In genomic region chr4:52572936-52573485, GRCh38 we compare ENCODE assay signal across 19 cellular contexts.
A peak's percentile ranks its signal among the peaks of the same experiment; 100 is the strongest.
DNase-seq lines count a peak whose midpoint lies in the region; ATAC-seq, FAIRE-seq and TF ChIP-seq lines count a peak whose summit lies in the region.
"Had no signal": no experiment of that assay in that cellular context is flagged by ENCODE, and none has a peak within 500 bp of the region (broad histone marks: within the 10 kb centered on the region; RNA-seq: fewer than 3 reads in every experiment).

No MANE protein-coding gene starts in this region.

- peak; percentile 96 for FAIRE-seq in astrocyte (lab: Jason Lieb, UNC)
- FAIRE-seq: TTC549 had no signal

- peaks cover 4% of the 10 kb centered on the region for H3K9me3 Mint-ChIP-seq in astrocyte (ENCODE audit: unreplicated experiment)

- TF ChIP-seq CTCF in AG04450 (IDR thresholded peaks at IDR 0.05; ENCODE audit: low read depth, low read length) (no peak), astrocyte (IDR thresholded peaks at IDR 0.05; ENCODE audit: insufficient read depth, low read depth, low read length) (no peak), fibroblast of the aortic adventitia (IDR thresholded peaks at IDR 0.05; ENCODE audit: insufficient read depth, low read length) (no peak)

- no peak overlapping the region for H2AFZ ChIP-seq in astrocyte (ENCODE audit: low read depth, low read length)

- H3K9me3 ChIP-seq in AG04450 (ENCODE audit: control insufficient read depth, insufficient read depth, low read length), result peaks cover 4% of the 10 kb centered on the region; the same call in 1 of the 2 replicates
- H3K9me3 ChIP-seq in astrocyte (ENCODE audit: insufficient read depth, low read depth, low read length), result no peaks in the 10 kb centered on the region
- H3K9me3 ChIP-seq: gastroesophageal sphincter, sigmoid colon, tibial artery had no signal

- H3K27me3 Mint-ChIP-seq in astrocyte (ENCODE audit: low read depth, unreplicated experiment), result no peaks in the 10 kb centered on the region

- H3K4me3 Mint-ChIP-seq in astrocyte (ENCODE audit: unreplicated experiment), result no peak overlapping the region

- H3K4me1 Mint-ChIP-seq in astrocyte (ENCODE audit: low read depth, unreplicated experiment), result peaks cover 32% of the 10 kb centered on the region

- POLR2A ChIA-PET in AG04450 (lab: Yijun Ruan, JAX), result interaction anchor here (1.2 to 2.0 kb wide), 3 partner anchors 85 to 252 kb away, joined by 4 to 7 read pairs (median 6); no protein-coding TSS in a partner anchor

- peak overlapping the region; percentile 83 for H3K27ac ChIP-seq in AG04450 (ENCODE audit: low read depth, low read length)
- H3K27ac ChIP-seq in astrocyte (ENCODE audit: low read depth, low read length), result peak overlapping the region; percentile 21
- H3K27ac ChIP-seq: gastroesophageal sphincter, sigmoid colon, tibial artery had no signal

- H3K36me3 ChIP-seq in astrocyte (ENCODE audit: insufficient read depth, low read length), result no peaks in the 10 kb centered on the region
- H3K36me3 ChIP-seq: gastroesophageal sphincter, sigmoid colon, tibial artery had no signal

- H3K9ac ChIP-seq in astrocyte (ENCODE audit: low read length), result no peak overlapping the region

- H3K27me3 ChIP-seq in AG04450 (ENCODE audit: control insufficient read depth, insufficient read depth, low read length) (no peaks in the 10 kb centered on the region), astrocyte (ENCODE audit: insufficient read depth, low read length) (no peaks in the 10 kb centered on the region)
- H3K27me3 ChIP-seq: gastroesophageal sphincter, sigmoid colon, tibial artery had no signal

- H3K79me2 ChIP-seq in astrocyte (ENCODE audit: insufficient read depth, low read length), result no peaks in the 10 kb centered on the region

- no peak overlapping the region for H3K4me3 ChIP-seq in AG04450 (ENCODE audit: low read depth, low read length)
- no peak overlapping the region for H3K4me3 ChIP-seq in astrocyte (ENCODE audit: insufficient read depth, low read depth, low read length)
- H3K4me3 ChIP-seq in fibroblast of the aortic adventitia (ENCODE audit: low read depth, low read length), result no peak overlapping the region
- H3K4me3 ChIP-seq: gastroesophageal sphincter, sigmoid colon, tibial artery had no signal

- H3K36me3 Mint-ChIP-seq in astrocyte (ENCODE audit: low read depth, unreplicated experiment), result peaks cover 3% of the 10 kb centered on the region

- no peaks in the 10 kb centered on the region for H4K20me1 ChIP-seq in astrocyte (ENCODE audit: insufficient read depth, low read length)

- no peak for ATAC-seq in GM21423 (IDR thresholded peaks at IDR 0.05; ENCODE audit: unreplicated experiment)
- ATAC-seq: gastroesophageal sphincter had no signal

- CTCF ChIA-PET in AG04450 (lab: Charles Lee), result interaction anchor here (1.3 kb wide), 1 partner anchor 27 kb away, joined by 3 read pairs; no protein-coding TSS in a partner anchor

- peaks cover 11% of the 10 kb centered on the region for H3K4me1 ChIP-seq in astrocyte (ENCODE audit: insufficient read depth, low read length)
- H3K4me1 ChIP-seq: tibial artery had no signal

- DNase-seq in AG04450 (ENCODE audit: low read depth, low spot score) (peak; percentile 65), HS-27A (ENCODE audit: low read depth) (peak; percentile 50), astrocyte (ENCODE audit: low read depth) (peak; percentile 85), fibroblast of the aortic adventitia (ENCODE audit: low read depth) (peak; percentile 78), Kasumi-1 (lab: John Stamatoyannopoulos, UW) (no peak), NCI-H1436 (lab: John Stamatoyannopoulos, UW) (no peak), NOMO-1 (lab: John Stamatoyannopoulos, UW; ENCODE audit: unreplicated experiment in 2 of 2) (no peak)
- DNase-seq: activated CD4-positive, alpha-beta T cell treated with anti-CD3 and anti-CD28 coated beads, Interleukin-2, amount 50 U/mL, for 48 hours; AML-193; dermis blood vessel endothelial cell; DMS 273 treated with DMSO at 0.1 percent for 48 hours; mesendoderm; NCI-H1092 treated with DMSO at 0.1 percent for 48 hours; sigmoid colon; stimulated activated CD4-positive, alpha-beta T cell treated with anti-CD3 and anti-CD28 coated beads, Interleukin-4, amount 100 ng/mL, for 4 hours; tibial artery had no signal

- peak overlapping the region; percentile 97 for H3K27ac Mint-ChIP-seq in astrocyte (ENCODE audit: unreplicated experiment)

- peak overlapping the region; percentile 29 for H3K4me2 ChIP-seq in astrocyte (ENCODE audit: low read length)

Comparison
In these comparisons a context has a peak if more than half of its experiments do, and no peak if none do; other contexts are left out.
1. DNase-seq: peak in AG04450 (single experiment), HS-27A (single experiment), astrocyte (single experiment) and fibroblast of the aortic adventitia (single experiment); none in Kasumi-1 (0 of 2), NCI-H1436 (single experiment) and NOMO-1 (0 of 2).